In genomic region chr10:128046934-128047251, GRCh38 we compare ENCODE assay signal across 9 cellular contexts.
DNase-seq lines count a peak whose midpoint lies in the region; ATAC-seq and TF ChIP-seq lines count a peak whose summit lies in the region.
"Had no signal": no experiment of that assay in that cellular context is flagged by ENCODE, and none has a peak within 500 bp of the region (broad histone marks: within the 10 kb centered on the region; RNA-seq: fewer than 3 reads in every experiment).

No MANE protein-coding gene starts in this region.

- H3K4me3 ChIP-seq in GM12865 (ENCODE audit: low read depth, low read length), result peak overlapping the region; percentile 65

- H3K36me3 Mint-ChIP-seq in activated T-helper 17 cell treated with anti-CD3 and anti-CD28 coated beads, Interleukin-2, amount 50 U/mL, for 72 hours (ENCODE audit: low read depth), result peaks cover 46% of the 10 kb centered on the region
- H3K36me3 Mint-ChIP-seq in natural killer cell treated with Interleukin-12 subunit alpha and Interleukin-12 subunit beta and Interleukin-15 and Interleukin-18, amount 100 ng/mL, for 72 hours, result peaks cover 8% of the 10 kb centered on the region

- H3K9me3 Mint-ChIP-seq in activated T-helper 17 cell treated with anti-CD3 and anti-CD28 coated beads, Interleukin-2, amount 50 U/mL, for 72 hours, result no peaks in the 10 kb centered on the region
- H3K9me3 Mint-ChIP-seq in natural killer cell treated with Interleukin-12 subunit alpha and Interleukin-12 subunit beta and Interleukin-15 and Interleukin-18, amount 100 ng/mL, for 72 hours, result no peaks in the 10 kb centered on the region

- peak overlapping the region; percentile 97 for H3K27ac Mint-ChIP-seq in activated T-helper 17 cell treated with anti-CD3 and anti-CD28 coated beads, Interleukin-2, amount 50 U/mL, for 72 hours
- H3K27ac Mint-ChIP-seq in natural killer cell treated with Interleukin-12 subunit alpha and Interleukin-12 subunit beta and Interleukin-15 and Interleukin-18, amount 100 ng/mL, for 72 hours, result peak overlapping the region; percentile 98

- H3K4me1 Mint-ChIP-seq in activated T-helper 17 cell treated with anti-CD3 and anti-CD28 coated beads, Interleukin-2, amount 50 U/mL, for 72 hours, result peaks cover 16% of the 10 kb centered on the region
- H3K4me1 Mint-ChIP-seq in natural killer cell treated with Interleukin-12 subunit alpha and Interleukin-12 subunit beta and Interleukin-15 and Interleukin-18, amount 100 ng/mL, for 72 hours (ENCODE audit: low read depth in 2 of 2), result peaks cover 56 to 63% of the 10 kb centered on the region in 2 donors

- peak overlapping the region; percentile 93 for H3K4me3 Mint-ChIP-seq in activated T-helper 17 cell treated with anti-CD3 and anti-CD28 coated beads, Interleukin-2, amount 50 U/mL, for 72 hours
- peak overlapping the region; percentile 98 for H3K4me3 Mint-ChIP-seq in natural killer cell treated with Interleukin-12 subunit alpha and Interleukin-12 subunit beta and Interleukin-15 and Interleukin-18, amount 100 ng/mL, for 72 hours

- in situ Hi-C loops in GM13976 (cut with MboI; ENCODE audit: low sequenced_read_pairs, unreplicated experiment), result no loop called here

- ATAC-seq in GM21723 (IDR thresholded peaks at IDR 0.05; ENCODE audit: unreplicated experiment) (peak; percentile 5), HG03039 (IDR thresholded peaks at IDR 0.05; ENCODE audit: unreplicated experiment) (no peak)
- peak; percentile 20 for ATAC-seq in activated T-helper 17 cell treated with anti-CD3 and anti-CD28 coated beads, Interleukin-2, amount 50 U/mL, for 72 hours (replicated peaks)
- ATAC-seq in natural killer cell treated with Interleukin-12 subunit alpha and Interleukin-12 subunit beta and Interleukin-15 and Interleukin-18, amount 100 ng/mL, for 72 hours, result no peak

- DNase-seq in GM12865 (ENCODE audit: low read depth), result no peak
- peak; percentile 57 for DNase-seq in natural killer cell treated with Interleukin-12 subunit alpha and Interleukin-12 subunit beta and Interleukin-15 and Interleukin-18, amount 100 ng/mL, for 72 hours (ENCODE audit: low spot score)
- no peak for DNase-seq in pons (ENCODE audit: low spot score)
- no peak for DNase-seq in GM13976 (ENCODE audit: low spot score)
- no peak for DNase-seq in GDM1 (lab: John Stamatoyannopoulos, UW)
- DNase-seq: NCI-H1417 had no signal

- H3K27me3 Mint-ChIP-seq in activated T-helper 17 cell treated with anti-CD3 and anti-CD28 coated beads, Interleukin-2, amount 50 U/mL, for 72 hours, result no peaks in the 10 kb centered on the region
- no peaks in the 10 kb centered on the region for H3K27me3 Mint-ChIP-seq in natural killer cell treated with Interleukin-12 subunit alpha and Interleukin-12 subunit beta and Interleukin-15 and Interleukin-18, amount 100 ng/mL, for 72 hours

- TF ChIP-seq CTCF in GM12865 (IDR thresholded peaks at IDR 0.05; ENCODE audit: insufficient read depth, low read depth, low read length, missing control alignments), result no peak
- no peak for TF ChIP-seq CTCF in GM13976 (IDR thresholded peaks at IDR 0.05; ENCODE audit: borderline replicate concordance, control extremely low read depth, extremely low read depth, insufficient read depth, missing control alignments)

Comparison
In these comparisons a context has a peak if more than half of its experiments do, and no peak if none do; other contexts are left out.
1. ATAC-seq: peak in GM21723 (single experiment) and activated T-helper 17 cell treated with anti-CD3 and anti-CD28 coated beads, Interleukin-2, amount 50 U/mL, for 72 hours (single experiment); none in natural killer cell treated with Interleukin-12 subunit alpha and Interleukin-12 subunit beta and Interleukin-15 and Interleukin-18, amount 100 ng/mL, for 72 hours (0 of 2) and HG03039 (single experiment).